Comparison of ENCODE assay signal across 8 cellular contexts in the genomic region with DNA sequence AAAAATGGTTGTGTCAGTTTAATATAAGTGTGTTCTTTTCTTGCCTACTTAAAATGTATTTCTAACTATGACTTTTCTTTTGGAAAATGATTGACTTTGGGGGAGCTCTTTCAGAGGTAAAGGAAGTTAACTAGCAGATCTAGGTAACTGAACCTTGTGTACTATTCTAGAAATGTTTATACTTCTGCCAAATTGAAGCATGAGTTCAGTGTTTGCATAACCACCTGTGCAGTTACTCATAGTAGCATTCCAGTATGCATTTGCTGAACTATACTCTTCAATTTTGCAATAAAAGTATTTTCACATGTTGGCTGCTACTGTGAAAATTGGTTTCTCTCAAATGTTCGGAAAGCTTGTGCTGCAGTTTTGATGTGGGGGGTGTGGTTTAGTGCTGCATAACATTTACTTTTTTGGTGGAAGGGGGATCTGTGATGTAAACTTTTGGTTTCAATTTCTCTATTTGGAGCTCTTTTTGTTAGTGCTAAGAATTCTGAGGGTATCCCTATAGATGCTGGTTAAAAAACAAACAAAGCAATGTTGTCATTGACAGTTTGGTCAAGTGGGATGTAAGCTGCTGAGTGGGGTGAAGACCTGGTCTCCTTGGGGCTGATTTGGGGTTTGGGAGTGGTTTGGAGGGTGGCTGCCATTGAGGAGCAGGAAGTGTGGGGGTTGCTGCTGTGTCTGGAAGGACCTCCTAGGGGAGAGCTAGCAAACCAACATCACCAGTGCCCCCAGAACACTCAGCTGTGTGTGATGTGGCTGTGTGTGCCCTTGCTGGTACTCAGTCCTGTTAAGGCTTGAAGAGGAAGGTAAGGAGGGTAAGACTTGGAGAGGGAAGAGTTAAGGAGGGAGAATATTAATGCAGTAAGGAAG.
DNase-seq lines count a peak whose midpoint lies in the region; ATAC-seq lines count a peak whose summit lies in the region.

No MANE protein-coding gene starts in this region.

- peak overlapping the region; percentile 75 for H3K4me3 Mint-ChIP-seq in activated naive CD8-positive, alpha-beta T cell treated with anti-CD3 and anti-CD28 coated beads for 36 hours

- no peaks in the 10 kb centered on the region for H3K27me3 Mint-ChIP-seq in activated naive CD8-positive, alpha-beta T cell treated with anti-CD3 and anti-CD28 coated beads for 36 hours

- H3K4me1 Mint-ChIP-seq in activated naive CD8-positive, alpha-beta T cell treated with anti-CD3 and anti-CD28 coated beads for 36 hours, result peaks cover 74% of the 10 kb centered on the region

- peaks cover 2% of the 10 kb centered on the region for H3K36me3 Mint-ChIP-seq in activated naive CD8-positive, alpha-beta T cell treated with anti-CD3 and anti-CD28 coated beads for 36 hours

- peak; percentile 44 for DNase-seq in activated naive CD8-positive, alpha-beta T cell treated with anti-CD3 and anti-CD28 coated beads for 36 hours
- peak; percentile 20 for DNase-seq in stimulated activated CD4-positive, alpha-beta T cell treated with anti-CD3 and anti-CD28 coated beads, Interleukin-4, amount 100 ng/mL, for 1 hour
- DNase-seq in NCI-H1048 (lab: John Stamatoyannopoulos, UW) (no peak), germinal center (ENCODE audit: low spot score) (no peak), DMS 273 (lab: John Stamatoyannopoulos, UW; ENCODE audit: unreplicated experiment) (no peak), NCI-H748 (lab: John Stamatoyannopoulos, UW; ENCODE audit: unreplicated experiment) (no peak)

- H3K27ac Mint-ChIP-seq in activated naive CD8-positive, alpha-beta T cell treated with anti-CD3 and anti-CD28 coated beads for 36 hours, result peak overlapping the region; percentile 92

- peaks cover 1% of the 10 kb centered on the region for H3K9me3 Mint-ChIP-seq in activated naive CD8-positive, alpha-beta T cell treated with anti-CD3 and anti-CD28 coated beads for 36 hours

- ATAC-seq in GM19372 (IDR thresholded peaks at IDR 0.05; ENCODE audit: low read depth, unreplicated experiment) (peak; percentile 41), HG03521 (IDR thresholded peaks at IDR 0.05; ENCODE audit: unreplicated experiment) (peak; percentile 36)

Comparison
In these comparisons a context has a peak if more than half of its experiments do, and no peak if none do; other contexts are left out.
1. DNase-seq: peak in activated naive CD8-positive, alpha-beta T cell treated with anti-CD3 and anti-CD28 coated beads for 36 hours (single experiment) and stimulated activated CD4-positive, alpha-beta T cell treated with anti-CD3 and anti-CD28 coated beads, Interleukin-4, amount 100 ng/mL, for 1 hour (single experiment); none in NCI-H1048 (single experiment), germinal center (single experiment), DMS 273 (single experiment) and NCI-H748 (single experiment).